ENCODE assay signal across 13 cellular contexts in genomic region chr12:46557539-46558373, GRCh38.
DNase-seq lines count a peak whose midpoint lies in the region; ATAC-seq and TF ChIP-seq lines count a peak whose summit lies in the region.
"Had no signal": no experiment of that assay in that cellular context is flagged by ENCODE, and none has a peak within 500 bp of the region (broad histone marks: within the 10 kb centered on the region; RNA-seq: fewer than 3 reads in every experiment).

No MANE protein-coding gene starts in this region.

- H3K27ac Mint-ChIP-seq in activated CD8-positive, alpha-beta T cell treated with anti-CD3 and anti-CD28 coated beads, Interleukin-2, amount 10 ng/mL, durations not matched to agents 7 days and 5 days = peak overlapping the region; percentile 11
- H3K27ac Mint-ChIP-seq: nephron progenitor cell; stimulated activated memory B cell treated with anti-CD40 and anti-IgM and Interleukin-4, amounts not matched to agents 10 μg/mL and 1 μg/mL and 100 μg/mL, for 72 hours had no signal

- 76 to 89% (median 88%) methylated on average over 5 of the region's 5 CpGs for WGBS in heart left ventricle, 4 donors

- no peaks in the 10 kb centered on the region for H3K27me3 ChIP-seq in heart left ventricle
- no peaks in the 10 kb centered on the region for H3K27me3 ChIP-seq in vagina

- intact Hi-C loops in heart left ventricle (cut with DNase I) = loop anchor here in 5 of 10 donors (5.0 to 10.0 kb wide), 6 partner anchors 97 to 185 kb away; partner anchors contain the start of gene SLC38A2 (in 1 of the 5)
- intact Hi-C loops in Right ventricle myocardium inferior (cut with DNase I) = loop anchor here (1.0 to 5.0 kb wide), 2 partner anchors 102 to 175 kb away; no protein-coding TSS in a partner anchor
- intact Hi-C loops in vagina (cut with DNase I) = no loop called here

- TF ChIP-seq CTCF in heart left ventricle (IDR thresholded peaks at IDR 0.05) = no peak
- no peak for TF ChIP-seq CTCF in foreskin fibroblast (IDR thresholded peaks at IDR 0.05; ENCODE audit: low read depth, low read length)
- no peak for TF ChIP-seq CTCF in vagina (IDR thresholded peaks at IDR 0.05)

- no peak for DNase-seq in heart left ventricle
- no peak for DNase-seq in Right ventricle myocardium inferior (ENCODE audit: missing footprints)
- DNase-seq in activated CD8-positive, alpha-beta T cell treated with anti-CD3 and anti-CD28 coated beads, Interleukin-2, amount 10 ng/mL, durations not matched to agents 7 days and 5 days = no peak
- peak; percentile 56 to 74 for DNase-seq in foreskin fibroblast
- no peak for DNase-seq in vagina (ENCODE audit: extremely low spot score in 2 of 2)
- DNase-seq: activated naive CD4-positive, alpha-beta T cell treated with Interleukin-2 at 50 U/mL for 16 hours; KG1; nephron progenitor cell had no signal

- CTCF ChIA-PET in activated CD8-positive, alpha-beta T cell treated with anti-CD3 and anti-CD28 coated beads, Interleukin-2, amount 10 ng/mL, durations not matched to agents 7 days and 5 days (lab: Charles Lee) = no interaction called here

- no peaks in the 10 kb centered on the region for H3K9me3 Mint-ChIP-seq in activated CD8-positive, alpha-beta T cell treated with anti-CD3 and anti-CD28 coated beads, Interleukin-2, amount 10 ng/mL, durations not matched to agents 7 days and 5 days (ENCODE audit: insufficient read depth)
- H3K9me3 Mint-ChIP-seq: nephron progenitor cell; stimulated activated memory B cell treated with anti-CD40 and anti-IgM and Interleukin-4, amounts not matched to agents 10 μg/mL and 1 μg/mL and 100 μg/mL, for 72 hours had no signal

- TF ChIP-seq POLR2A in heart left ventricle (IDR thresholded peaks at IDR 0.05) = no peak
- TF ChIP-seq POLR2A in vagina (IDR thresholded peaks at IDR 0.05) = no peak

- H3K36me3 ChIP-seq in heart left ventricle (no peaks in the 10 kb centered on the region), vagina (no peaks in the 10 kb centered on the region)

- no peak overlapping the region for H3K4me3 Mint-ChIP-seq in activated CD8-positive, alpha-beta T cell treated with anti-CD3 and anti-CD28 coated beads, Interleukin-2, amount 10 ng/mL, durations not matched to agents 7 days and 5 days
- H3K4me3 Mint-ChIP-seq: nephron progenitor cell; stimulated activated memory B cell treated with anti-CD40 and anti-IgM and Interleukin-4, amounts not matched to agents 10 μg/mL and 1 μg/mL and 100 μg/mL, for 72 hours had no signal

- H3K36me3 Mint-ChIP-seq in activated CD8-positive, alpha-beta T cell treated with anti-CD3 and anti-CD28 coated beads, Interleukin-2, amount 10 ng/mL, durations not matched to agents 7 days and 5 days (ENCODE audit: low read depth) = peaks cover 19% of the 10 kb centered on the region

- POLR2A ChIA-PET in activated CD8-positive, alpha-beta T cell treated with anti-CD3 and anti-CD28 coated beads, Interleukin-2, amount 10 ng/mL, durations not matched to agents 7 days and 5 days (lab: Charles Lee) = no interaction called here

- H3K27me3 Mint-ChIP-seq in activated CD8-positive, alpha-beta T cell treated with anti-CD3 and anti-CD28 coated beads, Interleukin-2, amount 10 ng/mL, durations not matched to agents 7 days and 5 days (ENCODE audit: low read depth) = no peaks in the 10 kb centered on the region
- H3K27me3 Mint-ChIP-seq: stimulated activated memory B cell treated with anti-CD40 and anti-IgM and Interleukin-4, amounts not matched to agents 10 μg/mL and 1 μg/mL and 100 μg/mL, for 72 hours had no signal

- H3K4me1 Mint-ChIP-seq in activated CD8-positive, alpha-beta T cell treated with anti-CD3 and anti-CD28 coated beads, Interleukin-2, amount 10 ng/mL, durations not matched to agents 7 days and 5 days (ENCODE audit: low read depth) = peaks cover 9% of the 10 kb centered on the region
- H3K4me1 Mint-ChIP-seq: stimulated activated memory B cell treated with anti-CD40 and anti-IgM and Interleukin-4, amounts not matched to agents 10 μg/mL and 1 μg/mL and 100 μg/mL, for 72 hours had no signal

- no peaks in the 10 kb centered on the region for H3K9me3 ChIP-seq in heart left ventricle
- no peaks in the 10 kb centered on the region for H3K9me3 ChIP-seq in vagina

- no peak overlapping the region for H3K4me3 ChIP-seq in heart left ventricle
- no peak overlapping the region for H3K4me3 ChIP-seq in foreskin fibroblast (ENCODE audit: low read depth in 1 of 2, low read length in 2 of 2)
- H3K4me3 ChIP-seq in vagina = no peak overlapping the region

- H3K4me1 ChIP-seq in heart left ventricle (peaks cover 0 to 52% (median 21%) of the 10 kb centered on the region in 12 donors), vagina (peaks cover 48% of the 10 kb centered on the region)

- ATAC-seq in heart left ventricle (no peak), Right ventricle myocardium inferior (no peak), HG03159 (IDR thresholded peaks at IDR 0.05; ENCODE audit: unreplicated experiment) (no peak), GM19324 (IDR thresholded peaks at IDR 0.05; ENCODE audit: low FRiP score, unreplicated experiment) (no peak), HG03565 (IDR thresholded peaks at IDR 0.05; ENCODE audit: unreplicated experiment) (no peak)
- no peak for ATAC-seq in activated CD8-positive, alpha-beta T cell treated with anti-CD3 and anti-CD28 coated beads, Interleukin-2, amount 10 ng/mL, durations not matched to agents 7 days and 5 days
- ATAC-seq: stimulated activated memory B cell treated with anti-CD40 and anti-IgM and Interleukin-4, amounts not matched to agents 10 μg/mL and 1 μg/mL and 100 μg/mL, for 72 hours had no signal

- peak overlapping the region in 8 of 12 donors; percentile 9 to 81 (median 62) for H3K27ac ChIP-seq in heart left ventricle
- peak overlapping the region; percentile 66 for H3K27ac ChIP-seq in vagina
- H3K27ac ChIP-seq: C4-2B had no signal

Comparison
In these comparisons a context has a peak if more than half of its experiments do, and no peak if none do; other contexts are left out.
1. DNase-seq: peak in foreskin fibroblast (2 of 2); none in heart left ventricle (0 of 5), Right ventricle myocardium inferior (single experiment), activated CD8-positive, alpha-beta T cell treated with anti-CD3 and anti-CD28 coated beads, Interleukin-2, amount 10 ng/mL, durations not matched to agents 7 days and 5 days (single experiment) and vagina (0 of 2).